Comparison of ENCODE assay signal across 12 cellular contexts in the genomic region with DNA sequence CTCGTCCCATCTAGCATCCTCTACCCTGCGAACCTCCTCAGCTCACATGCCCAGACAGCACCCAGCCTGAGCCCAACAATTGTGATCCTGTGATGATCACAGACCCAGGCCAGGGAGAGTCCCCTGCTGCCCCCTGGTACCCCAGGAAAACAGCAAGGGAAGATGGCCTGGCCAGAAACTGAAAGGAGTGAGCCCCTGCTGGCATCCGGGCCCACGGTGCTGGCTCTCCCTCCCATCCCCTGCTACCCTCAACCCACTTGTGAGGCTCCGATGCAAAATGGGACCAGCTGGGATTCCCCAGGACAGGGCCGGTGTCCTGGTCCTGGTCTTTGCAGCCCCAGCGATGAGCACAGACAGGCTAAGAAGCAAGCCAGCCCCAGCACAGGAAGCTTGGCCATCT. TPM values are rescaled to one million over a fixed set of nuclear protein-coding genes. Genes with fewer than 3 reads are reported as not detected.
A peak's percentile ranks its signal among the peaks of the same experiment; 100 is the strongest.
DNase-seq lines count a peak whose midpoint lies in the region; ATAC-seq and TF ChIP-seq lines count a peak whose summit lies in the region.
"Had no signal": no experiment of that assay in that cellular context is flagged by ENCODE, and none has a peak within 500 bp of the region (broad histone marks: within the 10 kb centered on the region; RNA-seq: fewer than 3 reads in every experiment).

No MANE protein-coding gene starts in this region.

- no peak for DNase-seq in CD4-positive, CD25-positive, alpha-beta regulatory T cell
- DNase-seq in H9 (no peak), DMS53 treated with DMSO at 0.1 percent for 48 hours (lab: John Stamatoyannopoulos, UW; ENCODE audit: unreplicated experiment) (no peak), lower lobe of right lung (no peak), GM19238 (ENCODE audit: insufficient read length, low spot score) (no peak), mammary epithelial cell (no peak)
- peak; percentile 64 for DNase-seq in natural killer cell treated with Interleukin-12 subunit alpha and Interleukin-12 subunit beta and Interleukin-15 and Interleukin-18, amount 100 ng/mL, for 72 hours (ENCODE audit: low spot score)
- DNase-seq: stimulated activated CD4-positive, alpha-beta T cell treated with anti-CD3 and anti-CD28 coated beads, Interleukin-4, amount 100 ng/mL, for 24 hours; stimulated activated naive CD4-positive, alpha-beta T cell treated with Interleukin-2 at 50 U/mL for 16 hours had no signal

- no peak overlapping the region for H3K4ac ChIP-seq in H9 (ENCODE audit: low read depth, low read length)

- H2BK120ac ChIP-seq in H9 (ENCODE audit: low read depth, low read length, poor library complexity, severe bottlenecking) = no peak overlapping the region

- H4K20me1 ChIP-seq in H9 (ENCODE audit: control insufficient read depth, insufficient read depth, insufficient read length) (peaks cover 5% of the 10 kb centered on the region), mammary epithelial cell (ENCODE audit: insufficient read depth, low read length) (no peaks in the 10 kb centered on the region)

- peak overlapping the region; percentile 99 to 100 (median 100) for H3K27ac Mint-ChIP-seq in CD4-positive, CD25-positive, alpha-beta regulatory T cell
- H3K27ac Mint-ChIP-seq in H9 (peak overlapping the region in 2 of 3 experiments; percentile 10 to 88; a peak in 2 of 7 replicates), brain (peak overlapping the region in 3 of 5 experiments; percentile 53 to 88 (median 66))
- peak overlapping the region; percentile 93 to 96 for H3K27ac Mint-ChIP-seq in natural killer cell treated with Interleukin-12 subunit alpha and Interleukin-12 subunit beta and Interleukin-15 and Interleukin-18, amount 100 ng/mL, for 72 hours

- in situ Hi-C loops in mammary epithelial cell (cut with MboI; ENCODE audit: low sequenced_read_pairs in 2 of 2) = no loop called here

- no peaks in the 10 kb centered on the region for H3K9me3 Mint-ChIP-seq in CD4-positive, CD25-positive, alpha-beta regulatory T cell
- H3K9me3 Mint-ChIP-seq in H9 = no peaks in the 10 kb centered on the region
- no peaks in the 10 kb centered on the region for H3K9me3 Mint-ChIP-seq in brain
- no peaks in the 10 kb centered on the region for H3K9me3 Mint-ChIP-seq in natural killer cell treated with Interleukin-12 subunit alpha and Interleukin-12 subunit beta and Interleukin-15 and Interleukin-18, amount 100 ng/mL, for 72 hours

- H3K4me1 ChIP-seq in CD4-positive, CD25-positive, alpha-beta regulatory T cell (ENCODE audit: control insufficient read depth, insufficient read depth, low read length, poor library complexity, severe bottlenecking) = peaks cover 99% of the 10 kb centered on the region
- peaks cover 4% of the 10 kb centered on the region; the same call in 1 of the 2 replicates for H3K4me1 ChIP-seq in H9 (ENCODE audit: insufficient read depth, low read length)
- H3K4me1 ChIP-seq in lower lobe of right lung = peaks cover 97% of the 10 kb centered on the region
- H3K4me1 ChIP-seq in mammary epithelial cell (ENCODE audit: insufficient read depth, low read length) = peaks cover 16% of the 10 kb centered on the region

- H4K91ac ChIP-seq in H9 (ENCODE audit: insufficient read length, low read depth, low read length) = no peak overlapping the region

- no peak overlapping the region for H4K8ac ChIP-seq in H9 (replicated peaks; ENCODE audit: insufficient read length, low read depth, low read length)

- no TSS peak for BruUV-seq in mammary epithelial cell (replicated peaks; lab: Mats Ljungman, UMichigan)

- no peak overlapping the region for H3T11ph ChIP-seq in H9 (ENCODE audit: low read length)

- H3K4me2 ChIP-seq in H9 (ENCODE audit: insufficient read depth, insufficient read length, low read length) (no peak overlapping the region), mammary epithelial cell (ENCODE audit: insufficient read depth, low read depth, low read length) (no peak overlapping the region)

- H3K9me3 ChIP-seq in CD4-positive, CD25-positive, alpha-beta regulatory T cell (ENCODE audit: control insufficient read depth in 2 of 2, low read length in 2 of 2) = no peaks in the 10 kb centered on the region
- H3K9me3 ChIP-seq in H9 (ENCODE audit: control insufficient read depth, low read depth, low read length) (no peaks in the 10 kb centered on the region), lower lobe of right lung (no peaks in the 10 kb centered on the region), mammary epithelial cell (replicated peaks; ENCODE audit: insufficient read depth, low read length) (no peaks in the 10 kb centered on the region)

- no peak overlapping the region for H3K14ac ChIP-seq in H9 (ENCODE audit: insufficient read depth, low read length)

- H2AFZ ChIP-seq in H9 (ENCODE audit: low read length) (no peak overlapping the region), mammary epithelial cell (ENCODE audit: low read depth, low read length) (no peak overlapping the region)

- H3K4me1 Mint-ChIP-seq in CD4-positive, CD25-positive, alpha-beta regulatory T cell = peaks cover 22 to 100% (median 74%) of the 10 kb centered on the region in 4 donors
- H3K4me1 Mint-ChIP-seq in H9 = peaks cover 41 to 50% of the 10 kb centered on the region in 2 experiments
- H3K4me1 Mint-ChIP-seq in brain = peaks cover 92% of the 10 kb centered on the region
- H3K4me1 Mint-ChIP-seq in natural killer cell treated with Interleukin-12 subunit alpha and Interleukin-12 subunit beta and Interleukin-15 and Interleukin-18, amount 100 ng/mL, for 72 hours (ENCODE audit: low read depth in 2 of 2) = peaks cover 60 to 75% of the 10 kb centered on the region in 2 donors

- H3K23ac ChIP-seq in H9 (ENCODE audit: insufficient read length, low read depth, low read length) = no peak overlapping the region

- H3K79me2 ChIP-seq in H9 (ENCODE audit: insufficient read depth, low read length) (peaks cover 49% of the 10 kb centered on the region; the same call in 1 of the 2 replicates), mammary epithelial cell (ENCODE audit: insufficient read depth, low read length) (peaks cover 100% of the 10 kb centered on the region)

- no peak overlapping the region for H2AK5ac ChIP-seq in H9 (ENCODE audit: insufficient read length, low read length)

- CTCF ChIA-PET in mammary epithelial cell (lab: Charles Lee; ENCODE audit: low non-redundant PET) = no interaction called here

- no peak overlapping the region for H3K9ac ChIP-seq in H9 (ENCODE audit: extremely low read depth, insufficient read length, low read length)
- no peak overlapping the region for H3K9ac ChIP-seq in mammary epithelial cell (ENCODE audit: insufficient read depth, low read length)

- H3K36me3 ChIP-seq in CD4-positive, CD25-positive, alpha-beta regulatory T cell (ENCODE audit: control insufficient read depth, insufficient read depth, low read length) = peaks cover 14% of the 10 kb centered on the region
- H3K36me3 ChIP-seq in lower lobe of right lung (peaks cover 7% of the 10 kb centered on the region), mammary epithelial cell (ENCODE audit: insufficient read depth, low read length) (no peaks in the 10 kb centered on the region)

- H2BK15ac ChIP-seq in H9 (ENCODE audit: low read depth, low read length) = no peak overlapping the region

- H3K4me3 Mint-ChIP-seq in CD4-positive, CD25-positive, alpha-beta regulatory T cell = peak overlapping the region in 3 of 4 donors; percentile 62 to 73 (median 68)
- H3K4me3 Mint-ChIP-seq in H9 = no peak overlapping the region
- H3K4me3 Mint-ChIP-seq in brain = no peak overlapping the region
- no peak overlapping the region for H3K4me3 Mint-ChIP-seq in natural killer cell treated with Interleukin-12 subunit alpha and Interleukin-12 subunit beta and Interleukin-15 and Interleukin-18, amount 100 ng/mL, for 72 hours

- no peak for ATAC-seq in CD4-positive, CD25-positive, alpha-beta regulatory T cell (ENCODE audit: low read depth in 2 of 2)
- no peak for ATAC-seq in natural killer cell treated with Interleukin-12 subunit alpha and Interleukin-12 subunit beta and Interleukin-15 and Interleukin-18, amount 100 ng/mL, for 72 hours
- ATAC-seq in lower lobe of right lung = no peak
- ATAC-seq: SK-N-SH treated with all-trans-retinoic acid at 6 μM for 48 hours had no signal

- H3K27me3 Mint-ChIP-seq in CD4-positive, CD25-positive, alpha-beta regulatory T cell = no peaks in the 10 kb centered on the region
- no peaks in the 10 kb centered on the region for H3K27me3 Mint-ChIP-seq in H9 (ENCODE audit: low read depth)
- no peaks in the 10 kb centered on the region for H3K27me3 Mint-ChIP-seq in brain
- H3K27me3 Mint-ChIP-seq in natural killer cell treated with Interleukin-12 subunit alpha and Interleukin-12 subunit beta and Interleukin-15 and Interleukin-18, amount 100 ng/mL, for 72 hours = no peaks in the 10 kb centered on the region

- TF ChIP-seq CTCF in H9 (conservative IDR thresholded peaks at IDR 0.05) (no peak), brain (conservative IDR thresholded peaks at IDR 0.05) (no peak), lower lobe of right lung (IDR thresholded peaks at IDR 0.05) (no peak), mammary epithelial cell (conservative IDR thresholded peaks at IDR 0.05 in 1 of 2, IDR thresholded peaks at IDR 0.05 in 1 of 2; ENCODE audit: extremely low read depth in 1 of 2, insufficient read depth in 1 of 2, low read depth in 1 of 2, low read length in 2 of 2) (no peak)

- H3K79me1 ChIP-seq in H9 (ENCODE audit: insufficient read depth, low read depth, low read length, poor library complexity, severe bottlenecking) = peaks cover 8% of the 10 kb centered on the region

- WGBS in H9 (ENCODE audit: extremely low coverage, insufficient read length, low lambda C conversion rate) = no CpG with 5 or more reads among the region's 7 CpGs
- WGBS in mammary epithelial cell (ENCODE audit: low coverage, missing lambda C conversion rate) = 95% methylated on average over 7 of the region's 7 CpGs

- H2BK12ac ChIP-seq in H9 (ENCODE audit: insufficient read length, low read depth, low read length) = no peak overlapping the region

- H2BK20ac ChIP-seq in H9 (ENCODE audit: low read depth, low read length, poor library complexity, severe bottlenecking) = no peak overlapping the region

- H3K23me2 ChIP-seq in H9 (ENCODE audit: insufficient read length, low read depth, low read length, poor library complexity, severe bottlenecking) = no peaks in the 10 kb centered on the region

- no peaks in the 10 kb centered on the region for H3K27me3 ChIP-seq in CD4-positive, CD25-positive, alpha-beta regulatory T cell (ENCODE audit: control insufficient read depth, insufficient read depth, low read length)
- no peaks in the 10 kb centered on the region for H3K27me3 ChIP-seq in H9 (ENCODE audit: insufficient read depth, low read length)
- H3K27me3 ChIP-seq in lower lobe of right lung (ENCODE audit: low read depth) = no peaks in the 10 kb centered on the region
- no peaks in the 10 kb centered on the region for H3K27me3 ChIP-seq in mammary epithelial cell (ENCODE audit: insufficient read depth, low read length)

- dilution Hi-C loops in mammary epithelial cell (cut with HindIII; ENCODE audit: low sequenced_read_pairs) = loop anchor here (10.0 kb wide), 2 partner anchors 159 to 451 kb away; a partner anchor contains a TSS

- no peak overlapping the region for H3K4me3 ChIP-seq in CD4-positive, CD25-positive, alpha-beta regulatory T cell (ENCODE audit: low read depth, low read length)
- H3K4me3 ChIP-seq in lower lobe of right lung (no peak overlapping the region), mammary epithelial cell (replicated peaks in 1 of 3; ENCODE audit: insufficient read depth in 1 of 3, low read depth in 2 of 3, low read length in 3 of 3) (no peak overlapping the region)
- H3K4me3 ChIP-seq: coronary artery had no signal

- H3K27ac ChIP-seq in CD4-positive, CD25-positive, alpha-beta regulatory T cell (ENCODE audit: insufficient read depth, low read length, poor library complexity, severe bottlenecking) = peak overlapping the region; percentile 87
- H3K27ac ChIP-seq in H9 (ENCODE audit: insufficient read length, low read depth, low read length) (no peak overlapping the region), lower lobe of right lung (no peak overlapping the region), mammary epithelial cell (ENCODE audit: insufficient read depth, low read depth, low read length) (no peak overlapping the region)
- H3K27ac ChIP-seq: coronary artery had no signal

- H3K18ac ChIP-seq in H9 (ENCODE audit: insufficient read length, low read depth, low read length) = no peak overlapping the region

- H3K56ac ChIP-seq in H9 (ENCODE audit: insufficient read length, low read depth, low read length) = no peak overlapping the region

- H3K36me3 Mint-ChIP-seq in CD4-positive, CD25-positive, alpha-beta regulatory T cell = peaks cover 22% of the 10 kb centered on the region
- H3K36me3 Mint-ChIP-seq in H9 (ENCODE audit: insufficient read depth in 1 of 3, low read depth in 3 of 3) = peaks cover 0 to 4% (median 0%) of the 10 kb centered on the region in 3 experiments; a peak in 2 of 7 replicates
- no peaks in the 10 kb centered on the region for H3K36me3 Mint-ChIP-seq in brain
- H3K36me3 Mint-ChIP-seq in natural killer cell treated with Interleukin-12 subunit alpha and Interleukin-12 subunit beta and Interleukin-15 and Interleukin-18, amount 100 ng/mL, for 72 hours = no peaks in the 10 kb centered on the region

- no peak overlapping the region for H2BK5ac ChIP-seq in H9 (ENCODE audit: insufficient read length, low read length)

- H4K5ac ChIP-seq in H9 (ENCODE audit: insufficient read length, low read depth, low read length) = no peak overlapping the region

- intact Hi-C loops in lower lobe of right lung (cut with DNase I) = no loop called here
- intact Hi-C loops in mammary epithelial cell (cut with micrococcal nuclease) = no loop called here

RNA-seq across cellular contexts. Expression of a gene that starts 14.1 kb away (rescaled TPM):
- 106 TPM for total RNA-seq in CD4-positive, CD25-positive, alpha-beta regulatory T cell
- 10 to 100 TPM in 2 of 4 donors, 1 to 10 TPM in 2; 8.0 to 12.1 (median 10.0) TPM for polyA plus RNA-seq in CD4-positive, CD25-positive, alpha-beta regulatory T cell
- total RNA-seq in H9 (2021) = 86.5 and 89.9 TPM in 2 replicates
- polyA plus RNA-seq in brain (ENCODE audit: insufficient read depth, low read depth, low replicate concordance) = 183 TPM
- total RNA-seq in natural killer cell treated with Interleukin-12 subunit alpha and Interleukin-12 subunit beta and Interleukin-15 and Interleukin-18, amount 100 ng/mL, for 72 hours = 100 to 1,000 TPM in 1 of 2 donors, 10 to 100 TPM in 1; 96.5 to 119 TPM
- 70.8 TPM for total RNA-seq in lower lobe of right lung
- total RNA-seq in mammary epithelial cell = 10 to 100 TPM; 41.0 to 73.9 TPM
- 62.7 TPM for polyA plus RNA-seq in mammary epithelial cell
- 116 TPM for polyA minus RNA-seq in mammary epithelial cell

RNA-seq across cellular contexts. Expression of a gene that starts 49.8 kb away (rescaled TPM):
- total RNA-seq in CD4-positive, CD25-positive, alpha-beta regulatory T cell = 38.8 TPM
- polyA plus RNA-seq in CD4-positive, CD25-positive, alpha-beta regulatory T cell = 1 to 10 TPM; 1.2 to 3.1 (median 2.8) TPM
- total RNA-seq in H9 (2021) (2.3 and 2.5 TPM in 2 replicates), lower lobe of right lung (76.7 TPM), mammary epithelial cell (10 to 100 TPM in 1 of 2 donors, 1 to 10 TPM in 1; 9.0 to 15.0 TPM)
- polyA plus RNA-seq in brain (ENCODE audit: insufficient read depth, low read depth, low replicate concordance) (43.6 TPM), mammary epithelial cell (8.8 TPM)
- total RNA-seq in natural killer cell treated with Interleukin-12 subunit alpha and Interleukin-12 subunit beta and Interleukin-15 and Interleukin-18, amount 100 ng/mL, for 72 hours = 1 to 10 TPM; 7.6 to 8.6 TPM
- 1.7 TPM for polyA minus RNA-seq in mammary epithelial cell

RNA-seq across cellular contexts. Expression of a gene that starts 59.2 kb away (rescaled TPM):
- 25.0 TPM for total RNA-seq in CD4-positive, CD25-positive, alpha-beta regulatory T cell
- 1 to 10 TPM; 4.9 to 9.5 (median 7.5) TPM for polyA plus RNA-seq in CD4-positive, CD25-positive, alpha-beta regulatory T cell
- 1.9 and 2.2 TPM in 2 replicates for total RNA-seq in H9 (2021)
- 4.6 TPM for polyA plus RNA-seq in brain (ENCODE audit: insufficient read depth, low read depth, low replicate concordance)
- 1 to 10 TPM; 4.4 to 6.7 TPM for total RNA-seq in natural killer cell treated with Interleukin-12 subunit alpha and Interleukin-12 subunit beta and Interleukin-15 and Interleukin-18, amount 100 ng/mL, for 72 hours
- 8.1 TPM for total RNA-seq in lower lobe of right lung
- total RNA-seq in mammary epithelial cell = 1 to 10 TPM; 3.4 to 7.3 TPM
- polyA plus RNA-seq in mammary epithelial cell = 1.2 TPM
- 1.4 TPM for polyA minus RNA-seq in mammary epithelial cell

Comparison
In these comparisons a context has a peak if more than half of its experiments do, and no peak if none do; other contexts are left out.
1. H3K27ac Mint-ChIP-seq: peak in every context shown above with its lines; median percentile 100 in CD4-positive, CD25-positive, alpha-beta regulatory T cell; 94 in natural killer cell treated with Interleukin-12 subunit alpha and Interleukin-12 subunit beta and Interleukin-15 and Interleukin-18, amount 100 ng/mL, for 72 hours; 66 in brain; 49 in H9.
2. H3K4me3 Mint-ChIP-seq: peak in CD4-positive, CD25-positive, alpha-beta regulatory T cell (3 of 4); none in H9 (0 of 2), brain (0 of 5) and natural killer cell treated with Interleukin-12 subunit alpha and Interleukin-12 subunit beta and Interleukin-15 and Interleukin-18, amount 100 ng/mL, for 72 hours (single experiment).